In genomic region chr1:216914974-216915373, GRCh38 we compare ENCODE assay signal across 11 cellular contexts.
"Had no signal": no experiment of that assay in that cellular context is flagged by ENCODE, and none has a peak within 500 bp of the region (broad histone marks: within the 10 kb centered on the region; RNA-seq: fewer than 3 reads in every experiment).

No MANE protein-coding gene starts in this region.

- H3K4me1 ChIP-seq: colonic mucosa, upper lobe of left lung had no signal

- H3K27me3 ChIP-seq: colonic mucosa, gastrocnemius medialis, heart right ventricle, upper lobe of left lung had no signal

- DNase-seq: activated CD4-positive, alpha-beta memory T cell treated with anti-CD3 and anti-CD28 coated beads for 36 hours; activated effector memory CD4-positive, alpha-beta T cell treated with anti-CD3 and anti-CD28 coated beads, Interleukin-2, amount 50 U/mL, for 16 hours; activated T-cell treated with anti-CD3 and anti-CD28 coated beads, Interleukin-2, amount 50 U/mL, for 4 hours; anterior cingulate cortex; colonic mucosa; gastrocnemius medialis; heart right ventricle; left ventricle myocardium inferior; stimulated activated CD4-positive, alpha-beta T cell treated with anti-CD3 and anti-CD28 coated beads, Interleukin-4, amount 100 ng/mL, for 1 hour; stimulated activated CD8-positive, alpha-beta memory T cell treated with anti-CD3 and anti-CD28 coated beads, Interleukin-4, amount 100 ng/mL, for 48 hours; upper lobe of left lung had no signal

- H3K9me3 ChIP-seq: colonic mucosa, gastrocnemius medialis, heart right ventricle, left ventricle myocardium inferior, upper lobe of left lung had no signal

- H3K4me3 ChIP-seq: colonic mucosa, gastrocnemius medialis, heart right ventricle, left ventricle myocardium inferior, upper lobe of left lung had no signal

- H3K27ac ChIP-seq: colonic mucosa, gastrocnemius medialis, heart right ventricle, left ventricle myocardium inferior, upper lobe of left lung had no signal

- H3K36me3 ChIP-seq: colonic mucosa, gastrocnemius medialis, heart right ventricle, left ventricle myocardium inferior, upper lobe of left lung had no signal
